18 cellular contexts compared by ENCODE assay signal in genomic region chr2:40348038-40348437, GRCh38.
"Had no signal": no experiment of that assay in that cellular context is flagged by ENCODE, and none has a peak within 500 bp of the region (broad histone marks: within the 10 kb centered on the region; RNA-seq: fewer than 3 reads in every experiment).

No MANE protein-coding gene starts in this region.

- H3K4me3 Mint-ChIP-seq: activated CD8-positive, alpha-beta memory T cell treated with anti-CD3 and anti-CD28 coated beads, Interleukin-2, amount 10 ng/mL, durations not matched to agents 7 days and 5 days; activated naive CD4-positive, alpha-beta T cell treated with anti-CD3 and anti-CD28 coated beads, Interleukin-2, amount 50 U/mL, for 24 hours; activated T-cell treated with anti-CD3 and anti-CD28 coated beads, Interleukin-2, amount 50 U/mL, for 24 hours; natural killer cell treated with Interleukin-12 subunit alpha and Interleukin-12 subunit beta and Interleukin-15 and Interleukin-18, amount 100 ng/mL, for 72 hours; stimulated activated naive CD8-positive, alpha-beta T cell treated with anti-CD3 and anti-CD28 coated beads, Interleukin-15, Interleukin-2, amounts not matched to agents 100 ng/mL and 50 ng/mL, for 24 hours had no signal

- FAIRE-seq: frontal cortex had no signal

- H3K27ac ChIP-seq: colonic mucosa, lower lobe of right lung, prostate gland, right lobe of liver had no signal

- H3K27me3 Mint-ChIP-seq: activated CD8-positive, alpha-beta memory T cell treated with anti-CD3 and anti-CD28 coated beads, Interleukin-2, amount 10 ng/mL, durations not matched to agents 7 days and 5 days; activated naive CD4-positive, alpha-beta T cell treated with anti-CD3 and anti-CD28 coated beads, Interleukin-2, amount 50 U/mL, for 24 hours; activated T-cell treated with anti-CD3 and anti-CD28 coated beads, Interleukin-2, amount 50 U/mL, for 24 hours; natural killer cell treated with Interleukin-12 subunit alpha and Interleukin-12 subunit beta and Interleukin-15 and Interleukin-18, amount 100 ng/mL, for 72 hours; stimulated activated naive CD8-positive, alpha-beta T cell treated with anti-CD3 and anti-CD28 coated beads, Interleukin-15, Interleukin-2, amounts not matched to agents 100 ng/mL and 50 ng/mL, for 24 hours had no signal

- ATAC-seq: activated CD8-positive, alpha-beta memory T cell treated with anti-CD3 and anti-CD28 coated beads, Interleukin-2, amount 10 ng/mL, durations not matched to agents 7 days and 5 days; natural killer cell treated with Interleukin-12 subunit alpha and Interleukin-12 subunit beta and Interleukin-15 and Interleukin-18, amount 100 ng/mL, for 72 hours; right lobe of liver had no signal

- H3K36me3 ChIP-seq: colonic mucosa, lower lobe of right lung, prostate gland, right lobe of liver, thoracic aorta had no signal

- H3K9me3 ChIP-seq: colonic mucosa, lower lobe of right lung, prostate gland, right lobe of liver, thoracic aorta had no signal

- H3K4me1 ChIP-seq: colonic mucosa, prostate gland, right lobe of liver had no signal

- H3K4me3 ChIP-seq: colonic mucosa, lower lobe of right lung, prostate gland, right lobe of liver, thoracic aorta had no signal

- H3K9me3 Mint-ChIP-seq: activated T-cell treated with anti-CD3 and anti-CD28 coated beads, Interleukin-2, amount 50 U/mL, for 24 hours; natural killer cell treated with Interleukin-12 subunit alpha and Interleukin-12 subunit beta and Interleukin-15 and Interleukin-18, amount 100 ng/mL, for 72 hours; stimulated activated naive CD8-positive, alpha-beta T cell treated with anti-CD3 and anti-CD28 coated beads, Interleukin-15, Interleukin-2, amounts not matched to agents 100 ng/mL and 50 ng/mL, for 24 hours had no signal

- DNase-seq: activated CD4-positive, alpha-beta T cell treated with anti-CD3 and anti-CD28 coated beads for 1 hour; activated CD4-positive, alpha-beta T cell treated with anti-CD3 and anti-CD28 coated beads, Interleukin-2, amount 50 U/mL, for 48 hours; activated CD8-positive, alpha-beta memory T cell treated with anti-CD3 and anti-CD28 coated beads, Interleukin-2, amount 10 ng/mL, durations not matched to agents 7 days and 5 days; activated effector memory CD4-positive, alpha-beta T cell treated with Interleukin-2 at 50 U/mL for 16 hours; activated T-cell treated with anti-CD3 and anti-CD28 coated beads, Interleukin-2, amount 50 U/mL, for 24 hours; amygdala; colonic mucosa; effector CD4-positive, alpha-beta T cell; lower lobe of right lung; occipital lobe; right lobe of liver; stimulated activated CD4-positive, alpha-beta T cell treated with anti-CD3 and anti-CD28 coated beads, Interleukin-4, amount 100 ng/mL, for 1 hour had no signal

- H3K27me3 ChIP-seq: colonic mucosa, right lobe of liver had no signal

- H3K27ac Mint-ChIP-seq: activated CD8-positive, alpha-beta memory T cell treated with anti-CD3 and anti-CD28 coated beads, Interleukin-2, amount 10 ng/mL, durations not matched to agents 7 days and 5 days; activated naive CD4-positive, alpha-beta T cell treated with anti-CD3 and anti-CD28 coated beads, Interleukin-2, amount 50 U/mL, for 24 hours; activated T-cell treated with anti-CD3 and anti-CD28 coated beads, Interleukin-2, amount 50 U/mL, for 24 hours; natural killer cell treated with Interleukin-12 subunit alpha and Interleukin-12 subunit beta and Interleukin-15 and Interleukin-18, amount 100 ng/mL, for 72 hours; stimulated activated naive CD8-positive, alpha-beta T cell treated with anti-CD3 and anti-CD28 coated beads, Interleukin-15, Interleukin-2, amounts not matched to agents 100 ng/mL and 50 ng/mL, for 24 hours had no signal

- H3K4me1 Mint-ChIP-seq: activated CD8-positive, alpha-beta memory T cell treated with anti-CD3 and anti-CD28 coated beads, Interleukin-2, amount 10 ng/mL, durations not matched to agents 7 days and 5 days; activated naive CD4-positive, alpha-beta T cell treated with anti-CD3 and anti-CD28 coated beads, Interleukin-2, amount 50 U/mL, for 24 hours had no signal

- H3K36me3 Mint-ChIP-seq: activated CD8-positive, alpha-beta memory T cell treated with anti-CD3 and anti-CD28 coated beads, Interleukin-2, amount 10 ng/mL, durations not matched to agents 7 days and 5 days; activated naive CD4-positive, alpha-beta T cell treated with anti-CD3 and anti-CD28 coated beads, Interleukin-2, amount 50 U/mL, for 24 hours; natural killer cell treated with Interleukin-12 subunit alpha and Interleukin-12 subunit beta and Interleukin-15 and Interleukin-18, amount 100 ng/mL, for 72 hours had no signal
